Comparison of ENCODE assay signal across 15 cellular contexts in the genomic region with DNA sequence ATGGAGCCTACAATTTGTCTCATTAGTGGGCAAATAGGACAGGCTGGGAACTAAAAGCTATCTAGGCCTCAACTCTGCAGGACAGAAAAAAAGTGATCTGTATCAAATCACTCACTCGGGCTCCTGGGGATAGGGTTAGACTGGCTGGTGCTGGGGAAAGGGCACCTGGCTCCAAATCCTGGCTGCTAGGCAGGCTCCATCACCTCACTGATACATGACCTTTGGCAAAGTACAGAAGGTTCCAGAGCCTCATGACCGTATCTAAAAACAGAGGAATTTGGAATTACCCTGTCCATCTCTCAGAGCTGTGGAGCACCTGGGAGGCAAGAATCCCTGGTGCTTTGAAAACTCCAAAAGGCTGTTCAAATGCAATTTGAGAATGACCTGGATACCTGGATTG. TPM values are rescaled to one million over a fixed set of nuclear protein-coding genes. Genes with fewer than 3 reads are reported as not detected.
DNase-seq lines count a peak whose midpoint lies in the region; ATAC-seq lines count a peak whose summit lies in the region.
"Had no signal": no experiment of that assay in that cellular context is flagged by ENCODE, and none has a peak within 500 bp of the region (broad histone marks: within the 10 kb centered on the region; RNA-seq: fewer than 3 reads in every experiment).

No MANE protein-coding gene starts in this region.

- ATAC-seq in left lobe of liver (peak; percentile 89), HG03135 (IDR thresholded peaks at IDR 0.05; ENCODE audit: unreplicated experiment) (no peak)
- ATAC-seq: A549; CD8-positive, alpha-beta T cell had no signal

- peak; percentile 1 for DNase-seq in NCI-H526 treated with DMSO at 0.1 percent for 48 hours (lab: John Stamatoyannopoulos, UW)
- DNase-seq in NCI-H526 (lab: John Stamatoyannopoulos, UW) = no peak
- peak; percentile 31 for DNase-seq in NCI-H2171 (lab: John Stamatoyannopoulos, UW)
- DNase-seq in left lobe of liver (ENCODE audit: low spot score) = no peak
- DNase-seq: AML-193; Caco-2; Calu3; CD4-positive, alpha-beta T cell; CD8-positive, alpha-beta T cell; DMS79 treated with DMSO at 0.1 percent for 48 hours; GF-D8 had no signal

RNA-seq across cellular contexts. Expression of gene SUSD4, which starts 51.7 kb away (rescaled TPM):
- 1.3 TPM for total RNA-seq in left lobe of liver
- total RNA-seq: A172, B cell had no signal

Comparison
In these comparisons a context has a peak if more than half of its experiments do, and no peak if none do; other contexts are left out.
1. DNase-seq: peak in NCI-H526 treated with DMSO at 0.1 percent for 48 hours (single experiment) and NCI-H2171 (single experiment); none in NCI-H526 (0 of 2) and left lobe of liver (single experiment).